ENCODE assay signal across 8 cellular contexts in the genomic region with DNA sequence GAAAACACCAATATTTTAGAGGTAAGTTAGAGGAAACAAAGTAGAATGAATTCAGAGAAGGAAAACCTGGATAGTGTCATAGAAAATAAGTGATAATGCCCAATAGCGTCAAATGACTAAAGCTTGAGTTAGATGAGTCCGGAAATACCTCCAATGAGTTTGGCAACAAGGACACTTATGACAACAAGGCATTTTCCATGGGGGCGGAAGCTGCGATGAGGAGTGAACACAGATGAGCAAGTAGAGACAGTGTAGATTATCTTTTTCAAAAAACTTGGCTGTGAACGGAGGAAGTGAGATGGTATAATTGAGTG. TPM values are rescaled to one million over a fixed set of nuclear protein-coding genes. Genes with fewer than 3 reads are reported as not detected.
A peak's percentile ranks its signal among the peaks of the same experiment; 100 is the strongest.
DNase-seq lines count a peak whose midpoint lies in the region; ATAC-seq, FAIRE-seq and TF ChIP-seq lines count a peak whose summit lies in the region.

No MANE protein-coding gene starts in this region.

- H3K9me3 ChIP-seq in A549, result peaks cover 11% of the 10 kb centered on the region; the same call in 2 of the 3 replicates
- no peaks in the 10 kb centered on the region for H3K9me3 ChIP-seq in body of pancreas

- TF ChIP-seq CTCF in A549 (IDR thresholded peaks at IDR 0.05) (no peak), HFFc6 (IDR thresholded peaks at IDR 0.05) (no peak), body of pancreas (IDR thresholded peaks at IDR 0.05) (no peak), mesothelial cell of epicardium (IDR thresholded peaks at IDR 0.05; ENCODE audit: unreplicated experiment) (no peak), GM10248 (IDR thresholded peaks at IDR 0.05; ENCODE audit: control extremely low read depth, extremely low read depth, low read depth, missing control alignments) (no peak)

- H3K27ac Mint-ChIP-seq in HFFc6 (peak overlapping the region; percentile 95), mesothelial cell of epicardium (peak overlapping the region; percentile 80)

- TF ChIP-seq EP300 in A549 (IDR thresholded peaks at IDR 0.05), result no peak

- H3K4me1 Mint-ChIP-seq in HFFc6 (ENCODE audit: low read depth), result peaks cover 31% of the 10 kb centered on the region
- H3K4me1 Mint-ChIP-seq in mesothelial cell of epicardium, result peaks cover 22% of the 10 kb centered on the region

- H3K36me3 ChIP-seq in body of pancreas (replicated peaks in 1 of 2; ENCODE audit: insufficient read depth in 1 of 2, low read depth in 2 of 2), result no peaks in the 10 kb centered on the region

- no peaks in the 10 kb centered on the region for H3K27me3 ChIP-seq in body of pancreas

- DNase-seq in A549 (ENCODE audit: low read depth in 1 of 2, low spot score in 1 of 2), result peak in 1 of 2 experiments; percentile 25
- DNase-seq in HFFc6, result no peak
- DNase-seq in body of pancreas, result no peak
- DNase-seq in mesothelial cell of epicardium (ENCODE audit: low spot score in 2 of 2, unreplicated experiment in 2 of 2), result no peak
- no peak for DNase-seq in kidney glomerular epithelial cell (lab: John Stamatoyannopoulos, UW)
- DNase-seq in NCI-H69 (lab: John Stamatoyannopoulos, UW), result no peak
- no peak for DNase-seq in GM10248 (ENCODE audit: extremely low spot score)

- intact Hi-C loops in body of pancreas (cut with DNase I), result no loop called here

- FAIRE-seq in A549 (lab: Jason Lieb, UNC), result no peak

- H3K27ac ChIP-seq in A549 (peak overlapping the region; percentile 89 to 99), body of pancreas (peak overlapping the region in 3 of 4 donors; percentile 79 to 97 (median 93))

- H3K4me2 ChIP-seq in A549, result peak overlapping the region; percentile 57

- 35% methylated on average over 5 of the region's 5 CpGs for WGBS in A549 (ENCODE audit: missing lambda C conversion rate)
- WGBS in body of pancreas, 2 donors, result 69 to 73% methylated on average over 5 of the region's 5 CpGs

- peak overlapping the region; percentile 97 for H3K4me3 Mint-ChIP-seq in HFFc6
- peak overlapping the region; percentile 87 for H3K4me3 Mint-ChIP-seq in mesothelial cell of epicardium

- H3K27me3 Mint-ChIP-seq in HFFc6 (ENCODE audit: insufficient read depth), result no peaks in the 10 kb centered on the region; the same call in 1 of the 2 replicates
- H3K27me3 Mint-ChIP-seq in mesothelial cell of epicardium (ENCODE audit: low read depth), result peaks cover 1% of the 10 kb centered on the region

- peaks cover 12% of the 10 kb centered on the region; the same call in 2 of the 3 replicates for H3K4me1 ChIP-seq in A549
- peaks cover 27% of the 10 kb centered on the region for H3K4me1 ChIP-seq in body of pancreas

- peak overlapping the region; percentile 86 for H3K4me3 ChIP-seq in A549
- peak overlapping the region; percentile 81 to 91 for H3K4me3 ChIP-seq in body of pancreas

- CTCF ChIA-PET in A549 (lab: Yijun Ruan, JAX), result interaction anchor here (1.0 to 1.4 kb wide), 6 partner anchors 9 to 219 kb away, joined by 3 to 4 read pairs (median 3); no protein-coding TSS in a partner anchor
- CTCF ChIA-PET in GM10248 (lab: Yijun Ruan, JAX), result interaction anchor here (0.8 to 1.6 kb wide), 7 partner anchors 9 to 36 kb away, joined by 3 to 6 read pairs (median 3); no protein-coding TSS in a partner anchor

- H3K36me3 Mint-ChIP-seq in HFFc6 (ENCODE audit: low read depth) (peaks cover 4% of the 10 kb centered on the region; the same call in 1 of the 2 replicates), mesothelial cell of epicardium (peaks cover 5% of the 10 kb centered on the region)

- TF ChIP-seq RAD21 in A549 (conservative IDR thresholded peaks at IDR 0.05 in 1 of 2, IDR thresholded peaks at IDR 0.05 in 1 of 2), result no peak

- H3K9me3 Mint-ChIP-seq in HFFc6 (peaks cover 5% of the 10 kb centered on the region; the same call in 1 of the 2 replicates), mesothelial cell of epicardium (peaks cover 15% of the 10 kb centered on the region)

- TF ChIP-seq POLR2A in A549 (IDR thresholded peaks at IDR 0.05; ENCODE audit: low read length), result no peak
- no peak for TF ChIP-seq POLR2A in body of pancreas (IDR thresholded peaks at IDR 0.05)

- ATAC-seq in A549, result peak; percentile 41 to 46; a peak in 5 of 6 replicates
- no peak for ATAC-seq in body of pancreas
- no peak for ATAC-seq in GM18867 (IDR thresholded peaks at IDR 0.05; ENCODE audit: unreplicated experiment)

- POLR2A ChIA-PET in A549 (lab: Yijun Ruan, JAX), result interaction anchor here (0.7 to 1.4 kb wide), 6 partner anchors 17 to 1487 kb away, joined by 3 to 5 read pairs (median 3); partner anchors contain the start of gene SLC25A28
- POLR2A ChIA-PET in GM10248 (lab: Yijun Ruan, JAX), result interaction anchor here (0.7 kb wide), 1 partner anchor 258 kb away, joined by 5 read pairs; no protein-coding TSS in a partner anchor

TF ChIP-seq in A549, 52 proteins besides CTCF, POLR2A, EP300 and RAD21:
- TF ChIP-seq, protein P1, sequence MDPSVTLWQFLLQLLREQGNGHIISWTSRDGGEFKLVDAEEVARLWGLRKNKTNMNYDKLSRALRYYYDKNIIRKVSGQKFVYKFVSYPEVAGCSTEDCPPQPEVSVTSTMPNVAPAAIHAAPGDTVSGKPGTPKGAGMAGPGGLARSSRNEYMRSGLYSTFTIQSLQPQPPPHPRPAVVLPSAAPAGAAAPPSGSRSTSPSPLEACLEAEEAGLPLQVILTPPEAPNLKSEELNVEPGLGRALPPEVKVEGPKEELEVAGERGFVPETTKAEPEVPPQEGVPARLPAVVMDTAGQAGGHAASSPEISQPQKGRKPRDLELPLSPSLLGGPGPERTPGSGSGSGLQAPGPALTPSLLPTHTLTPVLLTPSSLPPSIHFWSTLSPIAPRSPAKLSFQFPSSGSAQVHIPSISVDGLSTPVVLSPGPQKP (IDR thresholded peaks at IDR 0.05; ENCODE audit: low read depth, low read length), result no peak
- TF ChIP-seq TP53 (CRISPR knock-in tag; IDR thresholded peaks at IDR 0.05) (no peak), TFCP2L1 (CRISPR knock-in tag; IDR thresholded peaks at IDR 0.05) (no peak), MAX (IDR thresholded peaks at IDR 0.05) (no peak), HOXB13 (CRISPR knock-in tag; IDR thresholded peaks at IDR 0.05; ENCODE audit: low read depth) (no peak), CBX2 (IDR thresholded peaks at IDR 0.05; ENCODE audit: borderline replicate concordance, low read depth) (no peak), RFX5 (IDR thresholded peaks at IDR 0.05) (no peak), CEBPB (IDR thresholded peaks at IDR 0.05) (no peak), KDM1A (IDR thresholded peaks at IDR 0.05; ENCODE audit: low read depth) (no peak)
- TF ChIP-seq, protein P2, sequence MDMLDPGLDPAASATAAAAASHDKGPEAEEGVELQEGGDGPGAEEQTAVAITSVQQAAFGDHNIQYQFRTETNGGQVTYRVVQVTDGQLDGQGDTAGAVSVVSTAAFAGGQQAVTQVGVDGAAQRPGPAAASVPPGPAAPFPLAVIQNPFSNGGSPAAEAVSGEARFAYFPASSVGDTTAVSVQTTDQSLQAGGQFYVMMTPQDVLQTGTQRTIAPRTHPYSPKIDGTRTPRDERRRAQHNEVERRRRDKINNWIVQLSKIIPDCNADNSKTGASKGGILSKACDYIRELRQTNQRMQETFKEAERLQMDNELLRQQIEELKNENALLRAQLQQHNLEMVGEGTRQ (IDR thresholded peaks at IDR 0.05), result no peak

RNA-seq across cellular contexts. Expression of gene R3HCC1L, which starts 0.4 kb away (rescaled TPM):
- polyA plus RNA-seq in A549 (2011; rRNA removed), result 13.8 and 15.2 TPM in 2 replicates
- 4.7 and 4.8 TPM in 2 replicates for polyA plus RNA-seq in A549 (2012; cell fraction: cytosol; rRNA removed)
- polyA plus RNA-seq in A549 (2012; cell fraction: nucleus; rRNA removed), result 3.0 and 5.1 TPM in 2 replicates
- polyA plus RNA-seq in A549 (2017; fragmentation: RNase III; extraction: RNeasy Plus Mini Kit Qiagen cat#74134 plus additional on column Dnase treatment), result 11.0 to 11.9 TPM (median 11.4 TPM) in 3 replicates
- 10.9 and 13.2 TPM in 2 replicates for polyA minus RNA-seq in A549 (2011; rRNA and poly(A)+ RNA removed)
- total RNA-seq in HFFc6 (2021; fragmentation: NEBNext Ultra II Directional; extraction: Animal tissue kit (Norgen Biotek cat#: 25700)), result 1 to 10 TPM; 7.4 to 8.1 (median 7.6) TPM
- 10 to 100 TPM in 1 of 2 donors, 1 to 10 TPM in 1; 9.9 to 10.9 TPM for total RNA-seq in body of pancreas
- 16.6 to 17.9 TPM (median 16.9 TPM) in 3 replicates for total RNA-seq in mesothelial cell of epicardium

Comparison
In these comparisons a context has a peak if more than half of its experiments do, and no peak if none do; other contexts are left out.
1. ATAC-seq: peak in A549 (2 of 2); none in body of pancreas (single experiment) and GM18867 (single experiment).